In genomic region chr18:42168487-42168886, GRCh38 we compare ENCODE assay signal across 10 cellular contexts.
"Had no signal": no experiment of that assay in that cellular context is flagged by ENCODE, and none has a peak within 500 bp of the region (broad histone marks: within the 10 kb centered on the region; RNA-seq: fewer than 3 reads in every experiment).

No MANE protein-coding gene starts in this region.

- H3K9ac ChIP-seq: GM23248 had no signal

- H3K4me1 ChIP-seq: HAP-1 had no signal

- H3K9me3 ChIP-seq: HAP-1 had no signal

- H2AFZ ChIP-seq: GM23248 had no signal

- H3K4me3 ChIP-seq: GM23248, HAP-1, K562 had no signal

- ATAC-seq: HCT116, K562 had no signal

- H3K27ac ChIP-seq: GM23248, HL-60 had no signal

- H3K36me3 ChIP-seq: HAP-1 had no signal

- FAIRE-seq: K562 had no signal

- DNase-seq: GM23248, GOT3, H7, HFFc6, IMR-90, KG1 had no signal
